In genomic region chr3:51715231-51716058, GRCh38 we compare ENCODE assay signal across 20 cellular contexts. TPM values are rescaled to one million over a fixed set of nuclear protein-coding genes. Genes with fewer than 3 reads are reported as not detected.
DNase-seq lines count a peak whose midpoint lies in the region; ATAC-seq, FAIRE-seq and TF ChIP-seq lines count a peak whose summit lies in the region.
"Had no signal": no experiment of that assay in that cellular context is flagged by ENCODE, and none has a peak within 500 bp of the region (broad histone marks: within the 10 kb centered on the region; RNA-seq: fewer than 3 reads in every experiment).

No MANE protein-coding gene starts in this region.

- H3K27me3 ChIP-seq in SK-N-SH (ENCODE audit: insufficient read depth) (no peaks in the 10 kb centered on the region), colonic mucosa (no peaks in the 10 kb centered on the region), osteoblast (ENCODE audit: insufficient read depth, low read length) (no peaks in the 10 kb centered on the region)
- H3K27me3 ChIP-seq: neutrophil had no signal

- DNase-seq in SK-N-SH: peak; percentile 14
- DNase-seq in GM12891 (ENCODE audit: insufficient read length, low spot score): peak; percentile 7
- peak; percentile 9 for DNase-seq in colonic mucosa
- peak; percentile 75 for DNase-seq in osteoblast (ENCODE audit: insufficient read length, low spot score, missing footprints)
- no peak for DNase-seq in NOMO-1 (lab: John Stamatoyannopoulos, UW; ENCODE audit: unreplicated experiment in 2 of 2)
- DNase-seq in left colon: no peak
- DNase-seq: Caco-2; effector memory CD8-positive, alpha-beta T cell; MM.1S; NCI-H2227 treated with DMSO at 0.1 percent for 48 hours; NCI-H82; PC-9; stimulated activated CD4-positive, alpha-beta T cell treated with anti-CD3 and anti-CD28 coated beads, Interleukin-4, amount 100 ng/mL, for 4 hours; T-helper 2 cell had no signal

- POLR2A ChIA-PET in SK-N-SH (lab: Yijun Ruan, JAX): no interaction called here

- no peak for TF ChIP-seq EP300 in SK-N-SH (IDR thresholded peaks at IDR 0.05; ENCODE audit: borderline replicate concordance in 1 of 2, low read depth in 1 of 2, low read length in 1 of 2)

- TF ChIP-seq POLR2A in GM12891 (IDR thresholded peaks at IDR 0.05; ENCODE audit: low read depth, low read length): no peak

- H3K4me2 ChIP-seq in SK-N-SH (no peak overlapping the region), osteoblast (ENCODE audit: insufficient read depth, low read length) (no peak overlapping the region)
- H3K4me2 ChIP-seq: PC-9 had no signal

- H2AFZ ChIP-seq in SK-N-SH (ENCODE audit: low read depth): no peak overlapping the region
- H2AFZ ChIP-seq in osteoblast (ENCODE audit: low read length): no peak overlapping the region
- H2AFZ ChIP-seq: PC-9 had no signal

- no peaks in the 10 kb centered on the region for H3K36me3 ChIP-seq in SK-N-SH (replicated peaks in 1 of 2; ENCODE audit: control insufficient read depth in 1 of 2, insufficient read depth in 2 of 2, low read length in 1 of 2)
- H3K36me3 ChIP-seq in colonic mucosa: no peaks in the 10 kb centered on the region
- H3K36me3 ChIP-seq in osteoblast (ENCODE audit: insufficient read depth, low read length): no peaks in the 10 kb centered on the region
- H3K36me3 ChIP-seq: neutrophil had no signal

- H3K9me3 ChIP-seq in SK-N-SH (no peaks in the 10 kb centered on the region), colonic mucosa (no peaks in the 10 kb centered on the region), osteoblast (ENCODE audit: low read depth, low read length) (no peaks in the 10 kb centered on the region)
- H3K9me3 ChIP-seq: Caco-2, neutrophil had no signal

- H3F3A ChIP-seq in SK-N-SH (replicated peaks; ENCODE audit: insufficient read depth): no peaks in the 10 kb centered on the region

- CTCF ChIA-PET in SK-N-SH (lab: Yijun Ruan, JAX): interaction anchor here (0.7 to 6.0 kb wide), 2 partner anchors 84 to 205 kb away, joined by 3 to 138 read pairs; no protein-coding TSS in a partner anchor

- no peaks in the 10 kb centered on the region for H3K9me2 ChIP-seq in SK-N-SH

- no peak overlapping the region for H3K4me3 ChIP-seq in SK-N-SH (ENCODE audit: low read depth in 2 of 2, low read length in 1 of 2)
- no peak overlapping the region for H3K4me3 ChIP-seq in colonic mucosa
- no peak overlapping the region for H3K4me3 ChIP-seq in osteoblast (ENCODE audit: insufficient read depth, low read length)
- H3K4me3 ChIP-seq: PC-9 had no signal

- WGBS in SK-N-SH (ENCODE audit: low lambda C conversion rate): 80% methylated on average over 15 of the region's 42 CpGs

- H4K20me1 ChIP-seq in SK-N-SH (ENCODE audit: insufficient read depth) (no peaks in the 10 kb centered on the region), osteoblast (ENCODE audit: insufficient read depth, low read length) (no peaks in the 10 kb centered on the region)

- no peak for TF ChIP-seq CTCF in SK-N-SH (IDR thresholded peaks at IDR 0.05)
- TF ChIP-seq CTCF in colonic mucosa (IDR thresholded peaks at IDR 0.05): no peak
- TF ChIP-seq CTCF in osteoblast (IDR thresholded peaks at IDR 0.05; ENCODE audit: extremely low read depth, low read depth, low read length): no peak

- H3K9ac ChIP-seq in SK-N-SH (no peak overlapping the region), colonic mucosa (ENCODE audit: low read depth in 2 of 2, low read length in 2 of 2) (no peak overlapping the region)

- H3K4me1 ChIP-seq in SK-N-SH (ENCODE audit: control insufficient read depth in 1 of 2, insufficient read depth in 2 of 2, low read depth in 1 of 2, low read length in 1 of 2): peaks cover 0 to 2% of the 10 kb centered on the region in 2 experiments; a peak in 1 of 4 replicates
- no peaks in the 10 kb centered on the region for H3K4me1 ChIP-seq in colonic mucosa
- H3K4me1 ChIP-seq in osteoblast (ENCODE audit: insufficient read depth, low read length): no peaks in the 10 kb centered on the region
- H3K4me1 ChIP-seq: Caco-2 had no signal

- FAIRE-seq in GM12891 (lab: Jason Lieb, UNC): no peak
- FAIRE-seq: A204.1 had no signal

- H3K79me2 ChIP-seq in SK-N-SH (ENCODE audit: insufficient read depth): no peaks in the 10 kb centered on the region
- H3K79me2 ChIP-seq in osteoblast (ENCODE audit: insufficient read depth, low read length): no peaks in the 10 kb centered on the region

- ATAC-seq in SK-N-SH treated with all-trans-retinoic acid at 6 μM for 48 hours (no peak), HG03521 (IDR thresholded peaks at IDR 0.05; ENCODE audit: unreplicated experiment) (no peak), left colon (no peak)
- ATAC-seq: effector memory CD8-positive, alpha-beta T cell had no signal

- intact Hi-C loops in colonic mucosa (cut with DNase I): no loop called here
- intact Hi-C loops in left colon (cut with DNase I, micrococcal nuclease): no loop called here

- no peak for TF ChIP-seq RAD21 in SK-N-SH (IDR thresholded peaks at IDR 0.05; ENCODE audit: low read length)

- H3K27ac ChIP-seq in SK-N-SH (ENCODE audit: low read depth in 2 of 2, low read length in 1 of 2) (no peak overlapping the region), colonic mucosa (no peak overlapping the region), osteoblast (ENCODE audit: low read depth, low read length) (no peak overlapping the region)
- H3K27ac ChIP-seq: HL-60, neutrophil, PC-9 had no signal

TF ChIP-seq in SK-N-SH, 30 proteins besides CTCF, POLR2A, EP300 and RAD21 (continues in another document):
- TF ChIP-seq JUND (IDR thresholded peaks at IDR 0.05) (no peak), NFIC (IDR thresholded peaks at IDR 0.05; ENCODE audit: borderline replicate concordance) (no peak), PBX3 (IDR thresholded peaks at IDR 0.05) (no peak), POLR2AphosphoS5 (IDR thresholded peaks at IDR 0.05; ENCODE audit: low read depth, low read length) (no peak), FOSL2 (IDR thresholded peaks at IDR 0.05; ENCODE audit: borderline replicate concordance, low read depth) (no peak), RFX5 (IDR thresholded peaks at IDR 0.05; ENCODE audit: low read length) (no peak), MEF2A (IDR thresholded peaks at IDR 0.05; ENCODE audit: borderline replicate concordance, low read depth) (no peak)

TF ChIP-seq in SK-N-SH treated with all-trans-retinoic acid at 6 μM for 48 hours, 23 proteins besides CTCF, POLR2A, EP300 and RAD21 (continues in another document):
- no peak for TF ChIP-seq ISL1 (CRISPR knock-in tag; IDR thresholded peaks at IDR 0.05)
- no peak for TF ChIP-seq ZFP3 (CRISPR knock-in tag; IDR thresholded peaks at IDR 0.05)
- no peak for TF ChIP-seq CSDC2 (CRISPR knock-in tag; IDR thresholded peaks at IDR 0.05)
- TF ChIP-seq BACH2 (CRISPR knock-in tag; IDR thresholded peaks at IDR 0.05; ENCODE audit: borderline replicate concordance): no peak
- no peak for TF ChIP-seq CSRNP3 (CRISPR knock-in tag; IDR thresholded peaks at IDR 0.05)
- TF ChIP-seq SNAI2 (CRISPR knock-in tag; IDR thresholded peaks at IDR 0.05): no peak
- TF ChIP-seq RARB (CRISPR knock-in tag; IDR thresholded peaks at IDR 0.05): no peak
- TF ChIP-seq ESRRG (CRISPR knock-in tag; IDR thresholded peaks at IDR 0.05): no peak
- no peak for TF ChIP-seq OSR1 (CRISPR knock-in tag; IDR thresholded peaks at IDR 0.05)

TF ChIP-seq in GM12891, 5 proteins besides CTCF, POLR2A, EP300 and RAD21:
- TF ChIP-seq POU2F2 (IDR thresholded peaks at IDR 0.05; ENCODE audit: low read depth, low read length): no peak
- TF ChIP-seq PAX5 (IDR thresholded peaks at IDR 0.05; ENCODE audit: insufficient read depth, low read length, severe bottlenecking): no peak
- no peak for TF ChIP-seq POLR2AphosphoS5 (IDR thresholded peaks at IDR 0.05; ENCODE audit: low read depth, low read length)
- no peak for TF ChIP-seq SPI1 (IDR thresholded peaks at IDR 0.05; ENCODE audit: low read depth, low read length)
- TF ChIP-seq TAF1 (IDR thresholded peaks at IDR 0.05; ENCODE audit: low read depth, low read length): no peak

RNA-seq across cellular contexts. Expression of gene GRM2, which starts 8.6 kb away (rescaled TPM):
- 0.15 and 0.24 TPM in 2 replicates for polyA plus RNA-seq in SK-N-SH (2012; rRNA removed)
- 0.01 and 0.16 TPM in 2 replicates for polyA plus RNA-seq in SK-N-SH (2012; cell fraction: cytosol; rRNA removed)
- polyA plus RNA-seq in SK-N-SH (2012; cell fraction: nucleus; rRNA removed): 0.55 and 0.82 TPM in 2 replicates
- 0.06 TPM for polyA plus RNA-seq in GM12891 (2012; ENCODE audit: low read depth, missing spikeins)
- total RNA-seq in colonic mucosa (under 1 TPM in 1 of 2 donors, not detected in 1; 0.12 TPM), osteoblast (under 0.01 TPM in 1 of 2 replicates, not detected in the other), left colon (not detected)
- total RNA-seq: SK-MEL-5 had no signal

RNA-seq across cellular contexts. Expression of gene TEX264, which starts 44.4 kb away (rescaled TPM):
- polyA plus RNA-seq in SK-N-SH (2012; rRNA removed): 82.1 and 86.0 TPM in 2 replicates
- polyA plus RNA-seq in SK-N-SH (2012; cell fraction: cytosol; rRNA removed): 39.3 and 60.0 TPM in 2 replicates
- polyA plus RNA-seq in SK-N-SH (2012; cell fraction: nucleus; rRNA removed): 71.2 and 84.0 TPM in 2 replicates
- polyA plus RNA-seq in GM12891 (2012; ENCODE audit: low read depth, missing spikeins): 30.0 TPM
- total RNA-seq in colonic mucosa (10 to 100 TPM; 54.0 to 92.3 TPM), osteoblast (55.4 and 56.1 TPM in 2 replicates), left colon (10 to 100 TPM; 67.6 to 68.0 TPM)

Comparison
In these comparisons a context has a peak if more than half of its experiments do, and no peak if none do; other contexts are left out.
1. DNase-seq: peak in SK-N-SH (single experiment), GM12891 (single experiment), colonic mucosa (single experiment) and osteoblast (single experiment); none in NOMO-1 (0 of 2) and left colon (0 of 2).